Comparison of ENCODE assay signal across 12 cellular contexts in genomic region chr4:184616633-184617471, GRCh38. TPM values are rescaled to one million over a fixed set of nuclear protein-coding genes. Genes with fewer than 3 reads are reported as not detected.
DNase-seq lines count a peak whose midpoint lies in the region; ATAC-seq and TF ChIP-seq lines count a peak whose summit lies in the region.
"Had no signal": no experiment of that assay in that cellular context is flagged by ENCODE, and none has a peak within 500 bp of the region (broad histone marks: within the 10 kb centered on the region; RNA-seq: fewer than 3 reads in every experiment).

No MANE protein-coding gene starts in this region.

- peaks cover 42% of the 10 kb centered on the region for H3K4me1 Mint-ChIP-seq in CD14-positive monocyte

- DNase-seq in CD14-positive monocyte (ENCODE audit: low spot score) (no peak), cortex of kidney (lab: John Stamatoyannopoulos, UW) (no peak), esophagus squamous epithelium (lab: John Stamatoyannopoulos, UW) (no peak), globus pallidus (ENCODE audit: low spot score) (no peak)
- no peak for DNase-seq in activated naive CD4-positive, alpha-beta T cell (lab: John Stamatoyannopoulos, UW)
- DNase-seq: activated CD8-positive, alpha-beta T cell treated with anti-CD3 and anti-CD28 coated beads, Interleukin-2, amount 10 ng/mL, durations not matched to agents 7 days and 5 days; stimulated activated CD4-positive, alpha-beta T cell treated with anti-CD3 and anti-CD28 coated beads, Interleukin-15, amount 100 ng/mL, for 24 hours had no signal

- H3K27ac ChIP-seq in esophagus squamous epithelium: no peak overlapping the region
- H3K27ac ChIP-seq: breast epithelium, thoracic aorta had no signal

- peaks cover 0 to 1% of the 10 kb centered on the region in 2 donors for H3K36me3 Mint-ChIP-seq in CD14-positive monocyte

- H3K36me3 ChIP-seq in esophagus squamous epithelium: no peaks in the 10 kb centered on the region
- H3K36me3 ChIP-seq: breast epithelium, thoracic aorta had no signal

- H3K9me3 Mint-ChIP-seq in CD14-positive monocyte: peaks cover 6 to 13% (median 10%) of the 10 kb centered on the region in 7 donors

- TF ChIP-seq POLR2A in GM19099 (IDR thresholded peaks at IDR 0.05; ENCODE audit: extremely low read depth, insufficient read length, low read depth) (peak; percentile 24), esophagus squamous epithelium (IDR thresholded peaks at IDR 0.05) (no peak)

- WGBS in esophagus squamous epithelium, 2 donors: 73 to 78% methylated on average over 7 to 11 of the region's 11 CpGs

- peak overlapping the region; percentile 43 to 86 (median 74) for H3K27ac Mint-ChIP-seq in CD14-positive monocyte
- H3K27ac Mint-ChIP-seq: activated CD8-positive, alpha-beta T cell treated with anti-CD3 and anti-CD28 coated beads, Interleukin-2, amount 10 ng/mL, durations not matched to agents 7 days and 5 days had no signal

- TF ChIP-seq CTCF in CD14-positive monocyte (IDR thresholded peaks at IDR 0.05) (no peak), esophagus squamous epithelium (IDR thresholded peaks at IDR 0.05) (no peak)

- peaks cover 0 to 3% (median 0%) of the 10 kb centered on the region in 3 donors for H3K9me3 ChIP-seq in esophagus squamous epithelium
- H3K9me3 ChIP-seq: thoracic aorta had no signal

- no peaks in the 10 kb centered on the region for H3K27me3 ChIP-seq in esophagus squamous epithelium
- H3K27me3 ChIP-seq: breast epithelium had no signal

- intact Hi-C loops in CD14-positive monocyte (cut with micrococcal nuclease): no loop called here
- intact Hi-C loops in esophagus squamous epithelium (cut with DNase I): no loop called here

- H3K4me3 ChIP-seq in esophagus squamous epithelium: no peak overlapping the region
- H3K4me3 ChIP-seq: breast epithelium, thoracic aorta had no signal

- peaks cover 0 to 8% (median 0%) of the 10 kb centered on the region in 3 donors for H3K4me1 ChIP-seq in esophagus squamous epithelium
- H3K4me1 ChIP-seq: breast epithelium had no signal

- ATAC-seq in HG02623 (IDR thresholded peaks at IDR 0.05; ENCODE audit: unreplicated experiment) (peak; percentile 81), HG03521 (IDR thresholded peaks at IDR 0.05; ENCODE audit: unreplicated experiment) (peak; percentile 83)
- ATAC-seq: activated CD8-positive, alpha-beta T cell treated with anti-CD3 and anti-CD28 coated beads, Interleukin-2, amount 10 ng/mL, durations not matched to agents 7 days and 5 days had no signal

- H3K4me3 Mint-ChIP-seq in CD14-positive monocyte: peak overlapping the region; percentile 21 to 51
- H3K4me3 Mint-ChIP-seq: activated CD8-positive, alpha-beta T cell treated with anti-CD3 and anti-CD28 coated beads, Interleukin-2, amount 10 ng/mL, durations not matched to agents 7 days and 5 days had no signal

- H3K27me3 Mint-ChIP-seq in CD14-positive monocyte (ENCODE audit: low read depth in 3 of 3): peaks cover 0 to 4% (median 0%) of the 10 kb centered on the region in 3 donors

RNA-seq across cellular contexts. Expression of gene CASP3, which starts 32.4 kb away (rescaled TPM):
- 10 to 100 TPM in 1 of 2 donors, 1 to 10 TPM in 1; 6.7 to 11.3 TPM for polyA plus RNA-seq in CD14-positive monocyte
- total RNA-seq in esophagus squamous epithelium: 10 to 100 TPM; 22.9 to 48.0 (median 28.5) TPM

RNA-seq across cellular contexts. Expression of gene PRIMPOL, which starts 32.7 kb away (rescaled TPM):
- 10 to 100 TPM in 1 of 2 donors, 1 to 10 TPM in 1; 10.0 to 10.5 TPM for polyA plus RNA-seq in CD14-positive monocyte
- 10 to 100 TPM in 3 of 4 donors, 1 to 10 TPM in 1; 4.5 to 15.6 (median 10.8) TPM for total RNA-seq in esophagus squamous epithelium
